8 cellular contexts compared by ENCODE assay signal in the genomic region with DNA sequence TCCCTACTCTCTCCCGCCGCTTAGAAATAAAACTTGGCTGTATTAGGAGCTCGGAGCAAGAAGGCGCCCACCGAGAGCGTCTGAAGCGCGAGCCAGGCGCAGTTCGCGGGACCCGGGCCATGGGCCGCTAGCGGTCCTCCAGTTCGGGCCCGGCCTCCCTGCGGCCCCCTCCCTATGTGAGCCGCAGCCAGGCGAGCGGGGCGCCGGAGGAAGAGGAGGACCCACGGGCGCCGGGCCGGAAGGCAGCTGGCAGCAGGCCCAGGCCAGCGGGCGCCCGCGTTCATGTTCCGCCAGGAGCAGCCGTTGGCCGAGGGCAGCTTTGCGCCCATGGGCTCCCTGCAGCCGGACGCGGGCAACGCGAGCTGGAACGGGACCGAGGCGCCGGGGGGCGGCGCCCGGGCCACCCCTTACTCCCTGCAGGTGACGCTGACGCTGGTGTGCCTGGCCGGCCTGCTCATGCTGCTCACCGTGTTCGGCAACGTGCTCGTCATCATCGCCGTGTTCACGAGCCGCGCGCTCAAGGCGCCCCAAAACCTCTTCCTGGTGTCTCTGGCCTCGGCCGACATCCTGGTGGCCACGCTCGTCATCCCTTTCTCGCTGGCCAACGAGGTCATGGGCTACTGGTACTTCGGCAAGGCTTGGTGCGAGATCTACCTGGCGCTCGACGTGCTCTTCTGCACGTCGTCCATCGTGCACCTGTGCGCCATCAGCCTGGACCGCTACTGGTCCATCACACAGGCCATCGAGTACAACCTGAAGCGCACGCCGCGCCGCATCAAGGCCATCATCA. TPM values are rescaled to one million over a fixed set of nuclear protein-coding genes. Genes with fewer than 3 reads are reported as not detected.
DNase-seq lines count a peak whose midpoint lies in the region; ATAC-seq and TF ChIP-seq lines count a peak whose summit lies in the region.

No MANE protein-coding gene starts in this region.

- H3K4me1 Mint-ChIP-seq in CD4-positive, alpha-beta memory T cell, result peaks cover 4 to 35% (median 14%) of the 10 kb centered on the region in 4 donors
- peaks cover 12% of the 10 kb centered on the region for H3K4me1 Mint-ChIP-seq in chondrocyte (ENCODE audit: low read depth)

- peaks cover 8% of the 10 kb centered on the region for H3K4me1 ChIP-seq in CD4-positive, alpha-beta memory T cell (ENCODE audit: insufficient read depth, low read length)
- no peaks in the 10 kb centered on the region for H3K4me1 ChIP-seq in mesodermal cell (ENCODE audit: control insufficient read depth, insufficient read depth, low read length, poor library complexity, severe bottlenecking)
- H3K4me1 ChIP-seq in vagina, result peaks cover 39% of the 10 kb centered on the region

- TF ChIP-seq POLR2A in vagina (IDR thresholded peaks at IDR 0.05), result no peak

- POLR2A ChIA-PET in CD4-positive, alpha-beta memory T cell (lab: Charles Lee; ENCODE audit: partially characterized antibody), result no interaction called here

- H3K36me3 Mint-ChIP-seq in CD4-positive, alpha-beta memory T cell, result no peaks in the 10 kb centered on the region
- no peaks in the 10 kb centered on the region for H3K36me3 Mint-ChIP-seq in chondrocyte (ENCODE audit: low read depth)

- ATAC-seq in GM18858 (IDR thresholded peaks at IDR 0.05; ENCODE audit: unreplicated experiment), result no peak
- no peak for ATAC-seq in HG02884 (IDR thresholded peaks at IDR 0.05; ENCODE audit: unreplicated experiment)

- peaks cover 29% of the 10 kb centered on the region for H3K27me3 ChIP-seq in CD4-positive, alpha-beta memory T cell (ENCODE audit: insufficient read depth, low read length)
- H3K27me3 ChIP-seq in vagina, result no peaks in the 10 kb centered on the region

- CTCF ChIA-PET in CD4-positive, alpha-beta memory T cell (lab: Charles Lee; ENCODE audit: partially characterized antibody), result interaction anchor here (1.3 kb wide), 1 partner anchor 149 kb away, joined by 4 read pairs; no protein-coding TSS in a partner anchor

- H3K4me3 Mint-ChIP-seq in CD4-positive, alpha-beta memory T cell, result peak overlapping the region; percentile 65 to 88 (median 74)
- peak overlapping the region; percentile 67 for H3K4me3 Mint-ChIP-seq in chondrocyte (ENCODE audit: unreplicated experiment)

- no peak for TF ChIP-seq CTCF in chondrocyte (IDR thresholded peaks at IDR 0.05)
- TF ChIP-seq CTCF in vagina (IDR thresholded peaks at IDR 0.05), result no peak

- peaks cover 0 to 4% (median 0%) of the 10 kb centered on the region in 8 donors for H3K9me3 Mint-ChIP-seq in CD4-positive, alpha-beta memory T cell
- no peaks in the 10 kb centered on the region for H3K9me3 Mint-ChIP-seq in chondrocyte (ENCODE audit: low read depth)

- WGBS in mesodermal cell (ENCODE audit: insufficient coverage in 2 of 2), 2 experiments, result 43 to 44% methylated on average over 78 to 80 of the region's 82 CpGs

- H3K36me3 ChIP-seq in CD4-positive, alpha-beta memory T cell (ENCODE audit: insufficient read depth, low read length), result no peaks in the 10 kb centered on the region
- no peaks in the 10 kb centered on the region for H3K36me3 ChIP-seq in mesodermal cell (ENCODE audit: control insufficient read depth, insufficient read depth, low read length)
- H3K36me3 ChIP-seq in vagina, result no peaks in the 10 kb centered on the region

- H3K27me3 Mint-ChIP-seq in CD4-positive, alpha-beta memory T cell, result peaks cover 32 to 50% of the 10 kb centered on the region in 2 donors
- peaks cover 62% of the 10 kb centered on the region for H3K27me3 Mint-ChIP-seq in chondrocyte (ENCODE audit: low read depth)

- intact Hi-C loops in CD4-positive, alpha-beta memory T cell (cut with micrococcal nuclease), result no loop called here
- intact Hi-C loops in vagina (cut with DNase I), result no loop called here

- no peak overlapping the region for H3K27ac Mint-ChIP-seq in CD4-positive, alpha-beta memory T cell
- H3K27ac Mint-ChIP-seq in chondrocyte (ENCODE audit: unreplicated experiment), result no peak overlapping the region

- no peak overlapping the region for H3K4me3 ChIP-seq in CD4-positive, alpha-beta memory T cell (ENCODE audit: low read length in 2 of 2)
- peak overlapping the region; percentile 40 for H3K4me3 ChIP-seq in mesodermal cell (ENCODE audit: extremely low read depth, insufficient read depth, low read length, poor library complexity, severe bottlenecking)
- peak overlapping the region; percentile 44 to 52 for H3K4me3 ChIP-seq in vagina

- peak in 2 of 5 donors; percentile 9 to 15 for DNase-seq in CD4-positive, alpha-beta memory T cell
- DNase-seq in Kasumi-1 (lab: John Stamatoyannopoulos, UW) (peak; percentile 71 to 81), chondrocyte (ENCODE audit: low spot score) (no peak), vagina (ENCODE audit: extremely low spot score in 2 of 2) (no peak), NCI-H1048 (lab: John Stamatoyannopoulos, UW) (no peak)

- H3K9me3 ChIP-seq in CD4-positive, alpha-beta memory T cell (ENCODE audit: control insufficient read depth in 1 of 2, low read length in 2 of 2), result no peaks in the 10 kb centered on the region
- H3K9me3 ChIP-seq in mesodermal cell (ENCODE audit: control insufficient read depth, low read length) (no peaks in the 10 kb centered on the region), vagina (no peaks in the 10 kb centered on the region)

- no peak overlapping the region for H3K27ac ChIP-seq in CD4-positive, alpha-beta memory T cell (ENCODE audit: low read depth, low read length)
- H3K27ac ChIP-seq in mesodermal cell (ENCODE audit: low read depth, low read length, severe bottlenecking), result no peak overlapping the region
- peak overlapping the region; percentile 77 for H3K27ac ChIP-seq in vagina

RNA-seq across cellular contexts. Expression of a gene that starts 1.1 kb away (rescaled TPM):
- not detected for total RNA-seq in CD4-positive, alpha-beta memory T cell
- polyA plus RNA-seq in CD4-positive, alpha-beta memory T cell, result not detected
- total RNA-seq in chondrocyte, result 0.07 to 0.17 TPM in 2 of 3 replicates, not detected in the other
- 1.3 TPM for polyA plus RNA-seq in mesodermal cell (2013, experiment 1 of 2)
- polyA plus RNA-seq in mesodermal cell (2013, experiment 2 of 2), result 0.76 TPM
- total RNA-seq in vagina, result 14.2 TPM

Comparison
In these comparisons a context has a peak if more than half of its experiments do, and no peak if none do; other contexts are left out.
1. DNase-seq: peak in Kasumi-1 (2 of 2); none in chondrocyte (single experiment), vagina (0 of 2) and NCI-H1048 (single experiment).
2. H3K4me3 ChIP-seq: peak in mesodermal cell (single experiment) and vagina (2 of 2); none in CD4-positive, alpha-beta memory T cell (0 of 2).
3. RNA of a gene that starts 1.1 kb away (total RNA-seq): 14.2 TPM in vagina (single experiment); 0.07 to 0.17 TPM in chondrocyte and not detected in CD4-positive, alpha-beta memory T cell; every median in the first group is over 10 times any median in the second.